ENCODE assay signal across 8 cellular contexts in the genomic region with DNA sequence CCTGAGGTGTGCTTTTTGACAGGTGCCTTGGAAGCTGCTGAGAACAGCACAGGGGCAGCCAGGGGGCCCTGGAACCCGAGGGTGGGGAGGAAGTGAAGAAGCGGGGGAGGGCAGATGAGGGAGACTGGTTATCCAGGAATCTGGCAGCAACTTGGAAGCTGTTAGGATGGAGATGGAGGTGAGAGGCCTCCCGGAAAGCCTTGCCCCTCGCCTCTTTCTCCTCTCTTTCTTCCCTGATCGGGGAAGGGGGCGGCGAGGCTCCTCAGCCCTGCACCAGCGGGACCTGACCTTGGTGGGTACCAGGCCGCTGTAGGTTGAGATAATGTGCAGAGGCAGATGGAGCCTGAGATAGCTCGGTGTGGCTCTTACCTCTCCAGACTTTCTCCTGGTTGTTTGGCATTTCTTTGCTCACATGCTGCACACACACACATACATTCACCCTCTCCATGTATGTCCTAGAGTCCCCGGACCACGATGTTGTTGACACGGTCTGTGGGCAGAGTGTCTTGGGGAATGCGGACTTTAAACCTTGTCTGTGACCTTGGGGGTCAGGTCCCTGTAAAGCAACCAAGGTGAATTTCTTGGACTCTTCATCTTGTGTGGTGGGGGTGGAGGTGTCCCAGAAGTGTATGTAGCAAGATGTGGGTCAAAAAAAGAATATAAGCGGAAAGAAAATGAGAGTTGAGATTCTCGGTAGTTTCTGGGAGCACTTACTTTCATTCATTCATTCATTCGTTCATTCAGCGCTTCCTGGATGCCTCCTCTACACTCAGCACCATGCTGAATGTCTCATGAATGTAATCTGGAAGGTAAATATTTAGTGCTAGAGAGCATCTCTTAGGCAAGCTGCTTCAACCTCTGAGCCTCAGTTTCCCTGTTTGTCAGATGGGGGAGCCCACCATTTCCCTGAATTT.
DNase-seq lines count a peak whose midpoint lies in the region; ATAC-seq and TF ChIP-seq lines count a peak whose summit lies in the region.

No MANE protein-coding gene starts in this region.

- TF ChIP-seq CTCF in VCaP (conservative IDR thresholded peaks at IDR 0.05): no peak

- H3K9me3 ChIP-seq in iPS-18c (ENCODE audit: control insufficient read depth, insufficient read depth, low read length): peaks cover 2% of the 10 kb centered on the region

- H3K4me3 ChIP-seq in iPS-18c (ENCODE audit: insufficient read depth, low read depth, low read length) (peak overlapping the region; percentile 70), skin epidermis (peak overlapping the region; percentile 32 to 66 (median 56))

- ATAC-seq in GM21723 (IDR thresholded peaks at IDR 0.05; ENCODE audit: unreplicated experiment): no peak

- H3K27ac ChIP-seq in VCaP: peak overlapping the region; percentile 84
- peak overlapping the region in 13 of 21 experiments; percentile 45 to 80 (median 66) for H3K27ac ChIP-seq in skin epidermis

- DNase-seq in NCI-H82 (lab: John Stamatoyannopoulos, UW) (peak; percentile 34), NCI-H82 treated with DMSO at 0.1 percent for 48 hours (lab: John Stamatoyannopoulos, UW; ENCODE audit: unreplicated experiment) (no peak), SW 1271 (lab: John Stamatoyannopoulos, UW) (no peak)
- no peak for DNase-seq in central memory CD4-positive, alpha-beta T cell
